8 cellular contexts compared by ENCODE assay signal in the genomic region with DNA sequence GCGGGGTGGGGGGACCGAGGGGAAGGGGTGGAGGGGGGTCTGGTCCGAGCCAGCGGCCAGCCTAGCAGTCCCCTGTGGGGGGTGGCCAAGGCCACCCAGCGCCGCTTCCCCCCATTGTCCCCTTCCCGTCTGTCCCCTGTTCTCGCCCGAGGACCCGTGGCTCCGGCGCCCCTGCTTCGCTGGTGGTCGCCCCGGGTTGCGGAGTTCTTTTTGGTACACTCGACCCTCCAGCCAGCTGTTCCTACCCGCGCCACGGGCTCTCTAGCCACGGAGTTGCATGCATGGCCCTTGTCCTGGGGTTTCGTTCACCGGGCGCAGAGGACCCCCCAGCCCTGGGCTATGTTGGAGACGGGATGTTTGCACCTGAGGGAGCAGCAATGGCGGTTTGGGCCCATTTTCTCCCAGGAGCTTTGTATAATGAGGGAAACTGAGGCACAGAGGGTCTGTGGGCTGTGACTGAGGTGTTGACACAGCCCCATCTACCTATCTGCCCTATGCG. TPM values are rescaled to one million over a fixed set of nuclear protein-coding genes. Genes with fewer than 3 reads are reported as not detected.
A peak's percentile ranks its signal among the peaks of the same experiment; 100 is the strongest.
DNase-seq lines count a peak whose midpoint lies in the region; ATAC-seq and TF ChIP-seq lines count a peak whose summit lies in the region.

No MANE protein-coding gene starts in this region.

- no peaks in the 10 kb centered on the region for H3K9me3 ChIP-seq in ectodermal cell (ENCODE audit: control insufficient read depth, low read length)
- no peaks in the 10 kb centered on the region for H3K9me3 ChIP-seq in mucosa of rectum (ENCODE audit: control insufficient read depth in 2 of 2, low read length in 2 of 2)
- no peaks in the 10 kb centered on the region for H3K9me3 ChIP-seq in aorta (ENCODE audit: control insufficient read depth, low read length)

- peak overlapping the region; percentile 74 to 79 for H3K9ac ChIP-seq in mucosa of rectum (ENCODE audit: low read depth in 1 of 2, low read length in 2 of 2)

- CTCF ChIA-PET in RWPE1 (lab: Yijun Ruan, JAX), result interaction anchor here (0.7 kb wide), 1 partner anchor 1307 kb away, joined by 4 read pairs; no protein-coding TSS in a partner anchor

- TF ChIP-seq CTCF in RWPE1 (conservative IDR thresholded peaks at IDR 0.05; ENCODE audit: low read depth), result no peak

- peaks cover 3% of the 10 kb centered on the region for H3K36me3 ChIP-seq in ectodermal cell (ENCODE audit: control insufficient read depth, insufficient read depth, low read length)
- peaks cover 21 to 24% of the 10 kb centered on the region in 2 donors for H3K36me3 ChIP-seq in mucosa of rectum (ENCODE audit: control insufficient read depth in 2 of 2, insufficient read depth in 2 of 2, low read length in 2 of 2)
- peaks cover 0 to 3% of the 10 kb centered on the region in 2 donors for H3K36me3 ChIP-seq in aorta (ENCODE audit: control insufficient read depth in 1 of 2, insufficient read depth in 2 of 2, low read length in 1 of 2)

- H3K27me3 ChIP-seq in ectodermal cell (ENCODE audit: control insufficient read depth, insufficient read depth, low read length, poor library complexity, severe bottlenecking) (no peaks in the 10 kb centered on the region), mucosa of rectum (ENCODE audit: control insufficient read depth in 2 of 2, insufficient read depth in 2 of 2, low read length in 2 of 2) (no peaks in the 10 kb centered on the region), aorta (ENCODE audit: control insufficient read depth in 1 of 2, insufficient read depth in 2 of 2, low read length in 1 of 2) (no peaks in the 10 kb centered on the region)

- H3K4me1 ChIP-seq in ectodermal cell (ENCODE audit: control insufficient read depth, insufficient read depth, low read length) (peaks cover 10% of the 10 kb centered on the region), mucosa of rectum (ENCODE audit: control insufficient read depth in 2 of 2, insufficient read depth in 2 of 2, low read length in 2 of 2) (peaks cover 17 to 19% of the 10 kb centered on the region in 2 donors), aorta (ENCODE audit: control insufficient read depth in 1 of 2, insufficient read depth in 2 of 2, low read length in 2 of 2) (peaks cover 0 to 4% of the 10 kb centered on the region in 2 donors)

- DNase-seq in NCI-H2171 treated with DMSO at 0.1 percent for 48 hours (lab: John Stamatoyannopoulos, UW), result peak; percentile 3
- DNase-seq in NCI-H2171 (lab: John Stamatoyannopoulos, UW), result no peak
- peak; percentile 26 for DNase-seq in RWPE1 (ENCODE audit: low spot score)
- peak in 1 of 2 donors; percentile 67 for DNase-seq in aorta
- DNase-seq in central memory CD4-positive, alpha-beta T cell, result no peak
- DNase-seq in NCI-H187 treated with DMSO at 0.1 percent for 48 hours (lab: John Stamatoyannopoulos, UW), result no peak

- H3K27ac ChIP-seq in RWPE1 (peak overlapping the region; percentile 84), ectodermal cell (ENCODE audit: insufficient read depth, low read depth, low read length, poor library complexity, severe bottlenecking) (peak overlapping the region; percentile 26), mucosa of rectum (ENCODE audit: low read depth in 2 of 2, low read length in 2 of 2) (peak overlapping the region; percentile 49 to 93), aorta (ENCODE audit: low read depth in 1 of 2, low read length in 2 of 2) (peak overlapping the region in 1 of 2 donors; percentile 58)

- WGBS in ectodermal cell, 2 experiments, result 1 to 4% methylated on average over 25 to 27 of the region's 27 CpGs
- 1 to 2% methylated on average over 21 to 27 of the region's 27 CpGs for WGBS in aorta, 2 donors

- peak; percentile 33 for ATAC-seq in aorta (ENCODE audit: low FRiP score)

- H3K4me3 ChIP-seq in ectodermal cell (ENCODE audit: insufficient read depth, low read depth, low read length), result peak overlapping the region; percentile 94
- H3K4me3 ChIP-seq in mucosa of rectum (ENCODE audit: low read length in 2 of 2), result peak overlapping the region; percentile 81 to 87
- H3K4me3 ChIP-seq in aorta (ENCODE audit: low read length in 2 of 2), result peak overlapping the region; percentile 89 to 91

- POLR2A ChIA-PET in RWPE1 (lab: Yijun Ruan, JAX; ENCODE audit: low non-redundant PET), result no interaction called here

- intact Hi-C loops in aorta (cut with DNase I), result loop anchor here (5.0 to 10.0 kb wide), 5 partner anchors 84 to 446 kb away; a partner anchor contains a TSS

RNA-seq across cellular contexts. Expression of a gene that starts 0.5 kb away (rescaled TPM):
- polyA plus RNA-seq in ectodermal cell (2013, experiment 1 of 4), result 37.4 TPM
- 41.0 TPM for polyA plus RNA-seq in ectodermal cell (2013, experiment 2 of 4)
- 30.4 TPM for polyA plus RNA-seq in ectodermal cell (2013, experiment 3 of 4)
- 35.7 TPM for polyA plus RNA-seq in ectodermal cell (2013, experiment 4 of 4)
- total RNA-seq in aorta, result 10 to 100 TPM; 27.2 to 32.7 TPM
- 10 to 100 TPM; 10.9 to 16.7 TPM for polyA plus RNA-seq in aorta

RNA-seq across cellular contexts. Expression of a gene that starts 1.1 kb away (rescaled TPM):
- 45.9 TPM for polyA plus RNA-seq in ectodermal cell (2013, experiment 1 of 4)
- 52.7 TPM for polyA plus RNA-seq in ectodermal cell (2013, experiment 2 of 4)
- polyA plus RNA-seq in ectodermal cell (2013, experiment 3 of 4), result 28.3 TPM
- 31.6 TPM for polyA plus RNA-seq in ectodermal cell (2013, experiment 4 of 4)
- 10 to 100 TPM; 52.8 to 71.5 TPM for total RNA-seq in aorta
- 10 to 100 TPM; 23.5 to 57.0 TPM for polyA plus RNA-seq in aorta

RNA-seq across cellular contexts. Expression of a gene that starts 33.8 kb away (rescaled TPM):
- 440 TPM for polyA plus RNA-seq in ectodermal cell (2013, experiment 1 of 4)
- 353 TPM for polyA plus RNA-seq in ectodermal cell (2013, experiment 2 of 4)
- polyA plus RNA-seq in ectodermal cell (2013, experiment 3 of 4), result 231 TPM
- 253 TPM for polyA plus RNA-seq in ectodermal cell (2013, experiment 4 of 4)
- total RNA-seq in aorta, result over 10,000 TPM in 1 of 2 donors, 1,000 to 10,000 TPM in 1; 4,857 to 10,188 TPM
- polyA plus RNA-seq in aorta, result over 10,000 TPM; 12,625 to 13,815 TPM

RNA-seq across cellular contexts. Expression of a gene that starts 54.4 kb away (rescaled TPM):
- 31.1 TPM for polyA plus RNA-seq in ectodermal cell (2013, experiment 1 of 4)
- 34.7 TPM for polyA plus RNA-seq in ectodermal cell (2013, experiment 2 of 4)
- polyA plus RNA-seq in ectodermal cell (2013, experiment 3 of 4), result 22.3 TPM
- polyA plus RNA-seq in ectodermal cell (2013, experiment 4 of 4), result 25.6 TPM
- 10 to 100 TPM; 51.2 to 81.3 TPM for total RNA-seq in aorta
- 10 to 100 TPM; 10.4 to 62.9 TPM for polyA plus RNA-seq in aorta

RNA-seq across cellular contexts. Expression of a gene that starts 58.2 kb away (rescaled TPM):
- polyA plus RNA-seq in ectodermal cell (2013, experiment 1 of 4), result 12.5 TPM
- polyA plus RNA-seq in ectodermal cell (2013, experiment 2 of 4), result 16.2 TPM
- polyA plus RNA-seq in ectodermal cell (2013, experiment 3 of 4), result 11.9 TPM
- polyA plus RNA-seq in ectodermal cell (2013, experiment 4 of 4), result 10.9 TPM
- 10 to 100 TPM in 1 of 2 donors, 1 to 10 TPM in 1; 9.8 to 11.5 TPM for total RNA-seq in aorta
- 1 to 10 TPM; 1.3 to 5.0 TPM for polyA plus RNA-seq in aorta

Comparison
In these comparisons a context has a peak if more than half of its experiments do, and no peak if none do; other contexts are left out.
1. DNase-seq: peak in NCI-H2171 treated with DMSO at 0.1 percent for 48 hours (single experiment) and RWPE1 (single experiment); none in NCI-H2171 (single experiment), central memory CD4-positive, alpha-beta T cell (single experiment) and NCI-H187 treated with DMSO at 0.1 percent for 48 hours (single experiment).
2. Peak in every context shown above with its lines, with median percentiles within 50 percentile points of each other: H3K4me3 ChIP-seq.